In the genomic region with DNA sequence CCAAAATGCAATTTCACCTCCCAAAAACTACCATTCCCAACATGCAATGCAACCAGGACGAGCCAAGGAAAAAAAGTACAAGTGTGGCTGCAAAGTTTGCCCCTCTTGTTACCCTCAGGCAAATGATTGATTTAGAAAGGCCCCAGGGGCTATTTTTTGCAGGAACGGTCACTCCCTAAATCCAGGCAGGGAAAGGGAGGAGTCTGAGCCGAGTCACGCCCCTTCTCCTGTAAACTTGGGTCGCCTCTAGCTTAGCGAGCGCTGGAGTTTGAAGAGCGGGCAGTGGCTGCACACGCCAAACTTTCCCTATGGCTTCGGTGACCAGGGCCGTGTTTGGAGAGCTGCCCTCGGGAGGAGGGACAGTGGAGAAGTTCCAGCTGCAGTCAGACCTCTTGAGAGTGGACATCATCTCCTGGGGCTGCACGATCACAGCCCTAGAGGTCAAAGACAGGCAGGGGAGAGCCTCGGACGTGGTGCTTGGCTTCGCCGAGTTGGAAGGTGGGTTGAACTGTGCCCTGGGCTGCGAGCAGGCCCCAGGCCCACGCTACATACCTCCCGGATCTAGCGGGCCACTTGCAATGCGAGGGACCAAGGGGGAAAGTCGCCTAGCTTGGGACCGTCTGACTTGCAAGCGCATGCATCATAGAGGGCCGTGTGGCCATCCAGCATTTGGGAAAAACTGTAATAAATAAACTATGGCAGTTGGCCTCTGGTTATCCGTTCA, we compare ENCODE assay signal across 8 cellular contexts. TPM values are rescaled to one million over a fixed set of nuclear protein-coding genes. Genes with fewer than 3 reads are reported as not detected.
A peak's percentile ranks its signal among the peaks of the same experiment; 100 is the strongest.
DNase-seq lines count a peak whose midpoint lies in the region; ATAC-seq and TF ChIP-seq lines count a peak whose summit lies in the region.

GALM (plus strand) TSS at position 261 of the 724 bp plus-strand sequence; CDS start at position 309, 48 bp downstream.

- peak within 1 kb of the TSS; percentile 51 for H3K27ac ChIP-seq in PC-9
- peak within 1 kb of the TSS; percentile 76 for H3K27ac ChIP-seq in upper lobe of right lung

- TF ChIP-seq CTCF in PC-9 (conservative IDR thresholded peaks at IDR 0.05): no peak
- TF ChIP-seq CTCF in upper lobe of right lung (IDR thresholded peaks at IDR 0.05): no peak

- H3K4me3 ChIP-seq in PC-9 (peak within 1 kb of the TSS; percentile 67), neuron (ENCODE audit: low read length) (peak within 1 kb of the TSS; percentile 68), upper lobe of right lung (peak within 1 kb of the TSS; percentile 88)

- H2AFZ ChIP-seq in PC-9: peak within 1 kb of the TSS; percentile 91
- peak within 1 kb of the TSS; percentile 4 for H2AFZ ChIP-seq in neuron (ENCODE audit: low read depth, low read length)

- H3K9me3 Mint-ChIP-seq in activated naive CD4-positive, alpha-beta T cell treated with anti-CD3 and anti-CD28 coated beads, Interleukin-2, amount 50 U/mL, for 24 hours: no peaks in the 10 kb centered on the region

- H4K20me1 ChIP-seq in PC-9 (ENCODE audit: insufficient read depth): no peaks in the 10 kb centered on the region

- H3K4me1 ChIP-seq in PC-9 (replicated peaks; ENCODE audit: insufficient read depth) (peaks cover 12% of the 10 kb centered on the region; the same call in 1 of the 2 replicates), neuron (ENCODE audit: insufficient read depth, low read length) (peaks cover 3% of the 10 kb centered on the region), upper lobe of right lung (peaks cover 11% of the 10 kb centered on the region)

- H3K36me3 ChIP-seq in PC-9 (ENCODE audit: low read depth) (no peaks in the 10 kb centered on the region), neuron (ENCODE audit: insufficient read depth, low read length) (no peaks in the 10 kb centered on the region), upper lobe of right lung (no peaks in the 10 kb centered on the region)

- no peaks in the 10 kb centered on the region for H3K9me2 ChIP-seq in PC-9 (ENCODE audit: insufficient read depth)

- H3K9me3 ChIP-seq in PC-9 (ENCODE audit: insufficient read depth, low read depth) (no peaks in the 10 kb centered on the region), neuron (ENCODE audit: low read length) (no peaks in the 10 kb centered on the region), upper lobe of right lung (no peaks in the 10 kb centered on the region)

- peaks cover 10% of the 10 kb centered on the region for H3F3A ChIP-seq in PC-9 (ENCODE audit: insufficient read depth, low read depth)

- no peaks in the 10 kb centered on the region for H3K27me3 Mint-ChIP-seq in activated naive CD4-positive, alpha-beta T cell treated with anti-CD3 and anti-CD28 coated beads, Interleukin-2, amount 50 U/mL, for 24 hours

- CTCF ChIA-PET in PC-9 (lab: Charles Lee): interaction anchor here (1.3 kb wide), 1 partner anchor 84 kb away, joined by 3 read pairs; no protein-coding TSS in a partner anchor

- peak within 1 kb of the TSS; percentile 99 for H3K27ac Mint-ChIP-seq in activated naive CD4-positive, alpha-beta T cell treated with anti-CD3 and anti-CD28 coated beads, Interleukin-2, amount 50 U/mL, for 24 hours

- intact Hi-C loops in PC-9 (cut with micrococcal nuclease; ENCODE audit: unreplicated experiment): loop anchor here (1.0 kb wide), 2 partner anchors 54 to 63 kb away; no protein-coding TSS in a partner anchor
- intact Hi-C loops in upper lobe of right lung (cut with DNase I): no loop called here

- no TSS peak for BruUV-seq in PC-9 (replicated peaks; lab: Mats Ljungman, UMichigan)

- DNase-seq in GM04503 (ENCODE audit: low read depth) (peak; percentile 80), PC-9 (peak; percentile 85 to 86), globus pallidus (ENCODE audit: low spot score) (peak; percentile 72), upper lobe of right lung (peak; percentile 87)

- H3K27me3 ChIP-seq in PC-9 (ENCODE audit: insufficient read depth, low read depth) (no peaks in the 10 kb centered on the region), neuron (ENCODE audit: insufficient read depth, low read length) (no peaks in the 10 kb centered on the region), upper lobe of right lung (no peaks in the 10 kb centered on the region)

- ATAC-seq in HG03045 (IDR thresholded peaks at IDR 0.05; ENCODE audit: unreplicated experiment) (peak; percentile 61), upper lobe of right lung (peak; percentile 96), HG03457 (IDR thresholded peaks at IDR 0.05; ENCODE audit: unreplicated experiment) (no peak)

- peaks cover 4% of the 10 kb centered on the region for H3K36me3 Mint-ChIP-seq in activated naive CD4-positive, alpha-beta T cell treated with anti-CD3 and anti-CD28 coated beads, Interleukin-2, amount 50 U/mL, for 24 hours

- peak within 1 kb of the TSS; percentile 87 for H3K4me2 ChIP-seq in PC-9

- POLR2A ChIA-PET in PC-9 (lab: Charles Lee; ENCODE audit: unreplicated experiment): interaction anchor here (0.6 kb wide), 4 partner anchors 8 to 86 kb away, joined by 3 to 6 read pairs (median 4); no protein-coding TSS in a partner anchor

- peaks cover 63% of the 10 kb centered on the region for H3K4me1 Mint-ChIP-seq in activated naive CD4-positive, alpha-beta T cell treated with anti-CD3 and anti-CD28 coated beads, Interleukin-2, amount 50 U/mL, for 24 hours

- peaks cover 11% of the 10 kb centered on the region; the same call in 1 of the 2 replicates for H3K79me2 ChIP-seq in PC-9 (ENCODE audit: low read depth)

- peak within 1 kb of the TSS; percentile 89 for H3K4me3 Mint-ChIP-seq in activated naive CD4-positive, alpha-beta T cell treated with anti-CD3 and anti-CD28 coated beads, Interleukin-2, amount 50 U/mL, for 24 hours

RNA-seq across cellular contexts. Expression of gene GALM, which starts in this region (rescaled TPM):
- 26.3 and 27.7 TPM in 2 replicates for total RNA-seq in PC-9 (2021)
- total RNA-seq in upper lobe of right lung: 14.7 TPM
